In the genomic region with DNA sequence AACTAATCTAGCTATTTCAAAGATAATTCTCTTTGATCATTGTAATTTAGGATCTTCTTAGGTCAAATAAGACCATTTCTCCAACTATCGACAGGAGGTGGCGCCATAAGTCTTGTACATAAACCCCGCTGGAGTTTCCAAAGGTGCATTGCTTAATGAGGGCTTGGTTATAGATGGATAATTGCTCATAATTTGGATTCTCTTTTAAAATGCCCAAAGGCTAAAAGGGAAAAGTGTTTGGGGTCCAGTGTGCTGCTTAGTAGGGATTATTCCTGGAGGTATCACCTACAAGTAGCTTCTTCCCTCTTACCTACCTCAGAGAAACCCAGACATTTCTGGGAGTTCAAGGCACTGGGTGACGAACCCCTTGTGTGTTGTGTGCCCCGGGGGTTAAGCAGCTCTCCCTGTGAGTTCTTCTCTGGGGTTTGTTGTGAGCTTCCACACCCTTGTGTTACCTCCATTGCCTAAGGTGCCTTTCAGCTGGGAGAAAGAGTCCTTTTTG, we compare ENCODE assay signal across 8 cellular contexts.
DNase-seq lines count a peak whose midpoint lies in the region; ATAC-seq and TF ChIP-seq lines count a peak whose summit lies in the region.

No MANE protein-coding gene starts in this region.

- peak overlapping the region; percentile 56 to 76 (median 60) for H3K4me3 ChIP-seq in mammary epithelial cell (replicated peaks in 1 of 3; ENCODE audit: insufficient read depth in 1 of 3, low read depth in 2 of 3, low read length in 3 of 3)

- no peaks in the 10 kb centered on the region for H3K79me2 ChIP-seq in mammary epithelial cell (ENCODE audit: insufficient read depth, low read length)

- WGBS in mammary epithelial cell (ENCODE audit: low coverage, missing lambda C conversion rate): under 1% methylated on average over 5 of the region's 5 CpGs

- peak overlapping the region; percentile 72 for H3K9ac ChIP-seq in mammary epithelial cell (ENCODE audit: insufficient read depth, low read length)

- H3K27me3 ChIP-seq in mammary epithelial cell (ENCODE audit: insufficient read depth, low read length): no peaks in the 10 kb centered on the region

- intact Hi-C loops in mammary epithelial cell (cut with micrococcal nuclease): loop anchor here (1.0 to 5.0 kb wide), 11 partner anchors 26 to 841 kb away; a partner anchor contains a TSS

- H3K4me1 ChIP-seq in mammary epithelial cell (ENCODE audit: insufficient read depth, low read length): peaks cover 4% of the 10 kb centered on the region

- in situ Hi-C loops in mammary epithelial cell (cut with MboI; ENCODE audit: low sequenced_read_pairs in 2 of 2): loop anchor here (25.0 kb wide), 2 partner anchors 410 to 835 kb away; no protein-coding TSS in a partner anchor

- DNase-seq in A172 (ENCODE audit: low spot score) (peak; percentile 72), NCI-H2171 (lab: John Stamatoyannopoulos, UW) (peak; percentile 76), mammary epithelial cell (peak; percentile 72), islet precursor cell (peak; percentile 73)
- DNase-seq in stimulated activated CD4-positive, alpha-beta T cell treated with anti-CD3 and anti-CD28 coated beads, Interleukin-15, amount 100 ng/mL, for 24 hours: peak; percentile 83

- dilution Hi-C loops in mammary epithelial cell (cut with HindIII; ENCODE audit: low sequenced_read_pairs): no loop called here

- no peaks in the 10 kb centered on the region for H3K9me3 ChIP-seq in mammary epithelial cell (replicated peaks; ENCODE audit: insufficient read depth, low read length)

- H3K4me2 ChIP-seq in mammary epithelial cell (ENCODE audit: insufficient read depth, low read depth, low read length): peak overlapping the region; percentile 95

- ATAC-seq in GM18508 (IDR thresholded peaks at IDR 0.05; ENCODE audit: insufficient read depth, unreplicated experiment): peak; percentile 3
- peak; percentile 45 for ATAC-seq in HG03095 (IDR thresholded peaks at IDR 0.05; ENCODE audit: unreplicated experiment)

- TSS peak; percentile 33 for BruUV-seq in mammary epithelial cell (replicated peaks; lab: Mats Ljungman, UMichigan)

- peak overlapping the region; percentile 97 for H2AFZ ChIP-seq in mammary epithelial cell (ENCODE audit: low read depth, low read length)

- TF ChIP-seq CTCF in VCaP (conservative IDR thresholded peaks at IDR 0.05) (peak; percentile 83), mammary epithelial cell (conservative IDR thresholded peaks at IDR 0.05 in 1 of 2, IDR thresholded peaks at IDR 0.05 in 1 of 2; ENCODE audit: extremely low read depth in 1 of 2, insufficient read depth in 1 of 2, low read depth in 1 of 2, low read length in 2 of 2) (peak; percentile 66 to 67)

- H3K36me3 ChIP-seq in mammary epithelial cell (ENCODE audit: insufficient read depth, low read length): no peaks in the 10 kb centered on the region

- H3K27ac ChIP-seq in VCaP (peak overlapping the region; percentile 70), mammary epithelial cell (ENCODE audit: insufficient read depth, low read depth, low read length) (peak overlapping the region; percentile 81)

- H4K20me1 ChIP-seq in mammary epithelial cell (ENCODE audit: insufficient read depth, low read length): no peaks in the 10 kb centered on the region

- CTCF ChIA-PET in mammary epithelial cell (lab: Charles Lee; ENCODE audit: low non-redundant PET): interaction anchor here (0.6 to 1.0 kb wide), 5 partner anchors 25 to 1121 kb away, joined by 3 to 5 read pairs (median 3); no protein-coding TSS in a partner anchor

Comparison
In these comparisons a context has a peak if more than half of its experiments do, and no peak if none do; other contexts are left out.
1. Peak in every context shown above with its lines: DNase-seq, ATAC-seq, H3K4me3 ChIP-seq and H3K27ac ChIP-seq.